8 cellular contexts compared by ENCODE assay signal in the genomic region with DNA sequence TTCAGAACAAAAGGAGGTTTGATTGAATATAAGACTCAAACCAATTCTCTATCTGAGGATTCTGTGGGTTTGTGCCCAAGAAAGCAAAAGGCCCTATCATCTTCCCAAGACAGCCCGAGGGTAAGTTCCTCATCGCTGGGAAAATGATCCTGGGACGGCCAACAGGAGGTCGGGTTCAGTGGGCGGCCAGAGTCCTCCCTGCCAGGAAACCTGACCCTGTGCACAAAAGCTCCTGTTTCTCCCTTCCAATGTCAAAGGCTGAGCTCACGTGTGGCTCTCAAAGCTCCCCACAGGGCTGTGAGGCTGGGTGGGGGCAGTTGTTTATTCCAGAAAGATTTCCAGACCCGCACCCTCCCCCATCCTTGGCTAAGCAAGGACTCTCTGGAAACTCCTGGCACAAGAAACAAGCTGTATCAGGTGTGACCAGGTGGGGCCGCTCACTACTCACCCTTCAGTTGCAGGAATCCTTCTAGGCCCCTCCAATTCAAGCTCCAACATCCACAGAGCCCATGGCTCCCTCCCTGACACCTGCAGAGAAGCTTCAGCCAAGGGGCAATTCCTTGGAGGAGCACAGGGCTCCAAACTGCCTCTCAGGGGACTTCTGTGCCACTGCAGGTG.
DNase-seq lines count a peak whose midpoint lies in the region; TF ChIP-seq lines count a peak whose summit lies in the region.
"Had no signal": no experiment of that assay in that cellular context is flagged by ENCODE, and none has a peak within 500 bp of the region (broad histone marks: within the 10 kb centered on the region; RNA-seq: fewer than 3 reads in every experiment).

No MANE protein-coding gene starts in this region.

- H3K9me3 Mint-ChIP-seq in chondrocyte (ENCODE audit: low read depth): peaks cover 5% of the 10 kb centered on the region
- H3K9me3 Mint-ChIP-seq in progenitor cell of endocrine pancreas (ENCODE audit: low read depth): peaks cover 5% of the 10 kb centered on the region

- no peak overlapping the region for H3K27ac Mint-ChIP-seq in chondrocyte (ENCODE audit: unreplicated experiment)
- no peak overlapping the region for H3K27ac Mint-ChIP-seq in progenitor cell of endocrine pancreas

- H3K36me3 Mint-ChIP-seq in chondrocyte (ENCODE audit: low read depth): peaks cover 1% of the 10 kb centered on the region
- H3K36me3 Mint-ChIP-seq in progenitor cell of endocrine pancreas (ENCODE audit: insufficient read depth): peaks cover 22% of the 10 kb centered on the region

- peaks cover 38% of the 10 kb centered on the region for H3K27me3 Mint-ChIP-seq in chondrocyte (ENCODE audit: low read depth)
- H3K27me3 Mint-ChIP-seq in progenitor cell of endocrine pancreas: no peaks in the 10 kb centered on the region

- H3K4me1 Mint-ChIP-seq in chondrocyte (ENCODE audit: low read depth) (no peaks in the 10 kb centered on the region), progenitor cell of endocrine pancreas (ENCODE audit: low read depth) (peaks cover 6% of the 10 kb centered on the region)

- no peak overlapping the region for H3K4me3 Mint-ChIP-seq in chondrocyte (ENCODE audit: unreplicated experiment)
- no peak overlapping the region for H3K4me3 Mint-ChIP-seq in progenitor cell of endocrine pancreas (ENCODE audit: low read depth)

- DNase-seq in NCI-H1694 treated with DMSO at 0.1 percent for 48 hours (lab: John Stamatoyannopoulos, UW) (peak; percentile 50), chondrocyte (ENCODE audit: low spot score) (no peak), progenitor cell of endocrine pancreas (ENCODE audit: low spot score, unreplicated experiment) (peak; percentile 59), ureter (ENCODE audit: low spot score) (no peak), middle frontal gyrus (ENCODE audit: extremely low spot score, low spot score) (no peak), NOMO-1 treated with DMSO at 0.1 percent for 48 hours (lab: John Stamatoyannopoulos, UW; ENCODE audit: unreplicated experiment) (no peak)
- DNase-seq: NCI-H187 treated with DMSO at 0.1 percent for 48 hours had no signal

- TF ChIP-seq CTCF in GM12874 (IDR thresholded peaks at IDR 0.05; ENCODE audit: insufficient read depth, low read depth, low read length): peak; percentile 36
- peak; percentile 53 for TF ChIP-seq CTCF in chondrocyte (IDR thresholded peaks at IDR 0.05)
- TF ChIP-seq CTCF in progenitor cell of endocrine pancreas (IDR thresholded peaks at IDR 0.05; ENCODE audit: unreplicated experiment): peak; percentile 81

Comparison
In these comparisons a context has a peak if more than half of its experiments do, and no peak if none do; other contexts are left out.
1. DNase-seq: peak in NCI-H1694 treated with DMSO at 0.1 percent for 48 hours (single experiment) and progenitor cell of endocrine pancreas (single experiment); none in chondrocyte (single experiment), ureter (single experiment), middle frontal gyrus (single experiment) and NOMO-1 treated with DMSO at 0.1 percent for 48 hours (single experiment).
2. Peak in every context shown above with its lines, with median percentiles within 50 percentile points of each other: CTCF ChIP-seq.